Comparison of ENCODE assay signal across 1 cellular context in genomic region chr6:158999669-159000403, GRCh38.
TF ChIP-seq lines count a peak whose summit lies in the region.

Gene RSPH3 (minus strand): TSS chr6:159000202. CDS start chr6:158999550, 652 bp downstream.

TF ChIP-seq in K562, 482 proteins besides CTCF, POLR2A, EP300 and RAD21 (continued from another document and continues in another):
- TF ChIP-seq ZBTB33 (CRISPR knock-in tag; IDR thresholded peaks at IDR 0.05) (peak; percentile 9; the same call in 1 of the 2 replicates), PCBP1 (IDR thresholded peaks at IDR 0.05; ENCODE audit: low read depth, low read length, poor library complexity, severe bottlenecking) (peak; percentile 37), NFRKB (IDR thresholded peaks at IDR 0.05; ENCODE audit: low read depth) (peak; percentile 89), AFF4 (CRISPR knock-in tag; IDR thresholded peaks at IDR 0.05) (peak; percentile 83), HSF4 (CRISPR knock-in tag; IDR thresholded peaks at IDR 0.05; ENCODE audit: borderline replicate concordance) (no peak), TRIM28 (IDR thresholded peaks at IDR 0.05) (peak; percentile 78; the same call in 1 of the 2 replicates), ILK (tag; IDR thresholded peaks at IDR 0.05; ENCODE audit: borderline replicate concordance, low read depth) (no peak), RFX1 (IDR thresholded peaks at IDR 0.05) (peak; percentile 97), RBBP5 (IDR thresholded peaks at IDR 0.05; ENCODE audit: borderline replicate concordance, insufficient read depth, low read length, poor library complexity, severe bottlenecking) (peak; percentile 90), NCOA1 (IDR thresholded peaks at IDR 0.05; ENCODE audit: low read depth) (peak; percentile 97), MXD1 (CRISPR knock-in tag; IDR thresholded peaks at IDR 0.05; ENCODE audit: borderline replicate concordance, poor library complexity, severe bottlenecking) (peak; percentile 20), PHB (CRISPR knock-in tag; IDR thresholded peaks at IDR 0.05) (peak; percentile 73; the same call in 1 of the 2 replicates), HNRNPL (IDR thresholded peaks at IDR 0.05; ENCODE audit: low read depth, low read length) (peak; percentile 96), ZC3H8 (IDR thresholded peaks at IDR 0.05) (no peak), MECOM (CRISPR knock-in tag; IDR thresholded peaks at IDR 0.05) (peak; percentile 54; the same call in 1 of the 2 replicates), TCF15 (CRISPR knock-in tag; IDR thresholded peaks at IDR 0.05) (peak; percentile 59; the same call in 1 of the 2 replicates), CTBP1 (IDR thresholded peaks at IDR 0.05; ENCODE audit: borderline replicate concordance) (peak; percentile 98), ZNF766 (CRISPR knock-in tag; conservative IDR thresholded peaks at IDR 0.05) (peak; percentile 78), PYGO2 (tag; IDR thresholded peaks at IDR 0.05) (no peak), BCLAF1 (IDR thresholded peaks at IDR 0.05; ENCODE audit: borderline replicate concordance in 1 of 2, control insufficient read depth in 1 of 2, low read depth in 2 of 2, low read length in 1 of 2) (peak in 1 of 2 experiments; percentile 89; a peak in 1 of 4 replicates), GABPA (tag; conservative IDR thresholded peaks at IDR 0.05; ENCODE audit: low read depth) (peak; percentile 99), ZBTB26 (CRISPR knock-in tag; IDR thresholded peaks at IDR 0.05) (peak; percentile 81; the same call in 1 of the 2 replicates), E2F3 (CRISPR knock-in tag; IDR thresholded peaks at IDR 0.05) (peak; percentile 91), KLF6 (CRISPR knock-in tag; IDR thresholded peaks at IDR 0.05; ENCODE audit: borderline replicate concordance) (peak; percentile 76; the same call in 1 of the 2 replicates), RBM14 (IDR thresholded peaks at IDR 0.05; ENCODE audit: borderline replicate concordance, insufficient read depth, low read depth, low read length) (no peak), TAF1 (IDR thresholded peaks at IDR 0.05; ENCODE audit: control insufficient read depth, extremely low read depth, insufficient read depth, low read length, severe bottlenecking) (peak; percentile 74), SP2 (IDR thresholded peaks at IDR 0.05; ENCODE audit: extremely low read depth, low read depth, low read length, poor library complexity, severe bottlenecking) (peak; percentile 22), ESRRA (IDR thresholded peaks at IDR 0.05; ENCODE audit: borderline replicate concordance, low read depth) (peak; percentile 95), STAT6 (CRISPR knock-in tag; IDR thresholded peaks at IDR 0.05) (no peak), TFAP4 (CRISPR knock-in tag; IDR thresholded peaks at IDR 0.05; ENCODE audit: borderline replicate concordance) (peak; percentile 98), USF2 (CRISPR knock-in tag; IDR thresholded peaks at IDR 0.05) (peak; percentile 19; the same call in 1 of the 2 replicates), ZSCAN32 (CRISPR knock-in tag; IDR thresholded peaks at IDR 0.05) (peak; percentile 33; the same call in 1 of the 2 replicates), HMBOX1 (IDR thresholded peaks at IDR 0.05) (no peak), CREB1 (IDR thresholded peaks at IDR 0.05) (no peak; the same call in 1 of the 2 replicates), CREB1 (CRISPR knock-in tag; IDR thresholded peaks at IDR 0.05) (peak; percentile 64), AFF1 (IDR thresholded peaks at IDR 0.05; ENCODE audit: low read depth in 1 of 2, partially characterized antibody in 2 of 2) (peak in 1 of 2 experiments; percentile 69)
